ENCODE assay signal across 26 cellular contexts in genomic region chr11:116310215-116310614, GRCh38.
DNase-seq lines count a peak whose midpoint lies in the region; ATAC-seq and TF ChIP-seq lines count a peak whose summit lies in the region.
"Had no signal": no experiment of that assay in that cellular context is flagged by ENCODE, and none has a peak within 500 bp of the region (broad histone marks: within the 10 kb centered on the region; RNA-seq: fewer than 3 reads in every experiment).

No MANE protein-coding gene starts in this region.

- TF ChIP-seq CTCF in astrocyte of the spinal cord (IDR thresholded peaks at IDR 0.05; ENCODE audit: low read depth, low read length): no peak

- no peak for ATAC-seq in GM18519 (IDR thresholded peaks at IDR 0.05; ENCODE audit: low FRiP score, unreplicated experiment)
- ATAC-seq: body of pancreas, gastrocnemius medialis, mucosa of descending colon had no signal

- H3K4me3 ChIP-seq in astrocyte of the spinal cord (ENCODE audit: low read depth, low read length): no peak overlapping the region
- H3K4me3 ChIP-seq: BLaER1, body of pancreas, gastrocnemius medialis, lung, mucosa of descending colon had no signal

- in situ Hi-C loops in ACHN (cut with HindIII; ENCODE audit: low pct_ligation_motif_present, low pct_unique_long_range_greater_than_20kb, low sequenced_read_pairs): no loop called here
- in situ Hi-C loops in astrocyte of the spinal cord (cut with HindIII; ENCODE audit: low sequenced_read_pairs): no loop called here

- DNase-seq in ACHN (peak; percentile 19), NCI-H226 (peak; percentile 87), astrocyte of the spinal cord (ENCODE audit: low read depth, low spot score) (peak; percentile 64), kidney glomerular epithelial cell (lab: John Stamatoyannopoulos, UW) (peak; percentile 65), HuH-7.5 (ENCODE audit: low spot score) (no peak)
- no peak for DNase-seq in stimulated activated CD4-positive, alpha-beta T cell treated with anti-CD3 and anti-CD28 coated beads, Interleukin-1b, Interleukin-23, amount 100 ng/mL, for 48 hours
- DNase-seq in activated CD4-positive, alpha-beta T cell treated with anti-CD3 and anti-CD28 coated beads for 48 hours: no peak
- DNase-seq: activated CD4-positive, alpha-beta memory T cell treated with anti-CD3 and anti-CD28 coated beads, Interleukin-2, amount 10 ng/mL, durations not matched to agents 7 days and 5 days; body of pancreas; DMS79 treated with DMSO at 0.1 percent for 48 hours; effector CD8-positive, alpha-beta T cell; gastrocnemius medialis; H9; hypothalamus; Kasumi-1; mucosa of descending colon; NCI-H187; NCI-H82; nephron progenitor cell; posterior cingulate gyrus; Right ventricle myocardium superior; substantia nigra; SW 1271 had no signal

Comparison
In these comparisons a context has a peak if more than half of its experiments do, and no peak if none do; other contexts are left out.
1. DNase-seq: peak in ACHN (single experiment), NCI-H226 (single experiment), astrocyte of the spinal cord (single experiment) and kidney glomerular epithelial cell (single experiment); none in stimulated activated CD4-positive, alpha-beta T cell treated with anti-CD3 and anti-CD28 coated beads, Interleukin-1b, Interleukin-23, amount 100 ng/mL, for 48 hours (single experiment), activated CD4-positive, alpha-beta T cell treated with anti-CD3 and anti-CD28 coated beads for 48 hours (single experiment) and HuH-7.5 (single experiment).